Comparison of ENCODE assay signal across 8 cellular contexts in the genomic region with DNA sequence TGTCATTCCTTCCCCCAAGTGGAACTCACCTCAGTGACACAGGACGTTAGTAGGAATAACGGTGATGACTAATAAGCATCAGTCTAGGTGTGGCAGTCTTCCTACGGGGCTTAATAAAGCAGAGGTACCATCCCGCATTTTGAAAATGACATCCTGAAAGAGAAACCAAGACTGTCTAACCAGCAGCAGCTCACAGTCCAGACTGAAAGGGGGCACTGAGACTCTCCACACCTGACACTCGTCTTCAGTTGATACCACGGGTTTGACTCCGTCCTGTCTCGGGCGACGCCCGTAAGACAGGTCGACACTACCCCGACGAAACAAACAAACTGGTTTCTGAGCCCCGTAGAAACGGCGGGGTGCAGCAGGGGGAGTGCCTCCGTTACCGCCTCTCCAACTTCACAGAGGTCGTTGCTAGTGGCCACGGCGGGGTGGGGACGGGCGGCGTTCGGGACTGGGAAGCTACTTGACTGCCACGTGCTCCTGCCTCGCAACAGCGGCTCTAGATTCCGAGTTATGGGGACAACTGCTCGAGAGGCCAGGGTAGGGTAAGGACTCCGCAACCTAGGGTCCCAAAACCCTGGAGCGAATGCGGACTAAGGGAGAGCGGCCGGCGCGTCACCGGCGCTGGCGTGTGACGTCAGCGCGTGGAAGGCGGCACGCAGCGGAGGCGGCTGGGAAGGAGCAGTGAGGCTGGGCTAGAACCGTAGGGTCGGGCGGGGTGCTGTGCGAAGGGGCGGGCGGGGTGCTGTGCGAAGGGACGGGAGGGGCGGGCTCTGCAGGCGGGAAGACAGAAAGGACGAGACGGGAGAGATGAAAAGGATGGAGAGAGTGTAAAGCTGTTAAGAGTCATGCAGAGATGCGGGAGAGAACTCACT. TPM values are rescaled to one million over a fixed set of nuclear protein-coding genes. Genes with fewer than 3 reads are reported as not detected.
DNase-seq lines count a peak whose midpoint lies in the region; ATAC-seq and TF ChIP-seq lines count a peak whose summit lies in the region.

A gene with protein sequence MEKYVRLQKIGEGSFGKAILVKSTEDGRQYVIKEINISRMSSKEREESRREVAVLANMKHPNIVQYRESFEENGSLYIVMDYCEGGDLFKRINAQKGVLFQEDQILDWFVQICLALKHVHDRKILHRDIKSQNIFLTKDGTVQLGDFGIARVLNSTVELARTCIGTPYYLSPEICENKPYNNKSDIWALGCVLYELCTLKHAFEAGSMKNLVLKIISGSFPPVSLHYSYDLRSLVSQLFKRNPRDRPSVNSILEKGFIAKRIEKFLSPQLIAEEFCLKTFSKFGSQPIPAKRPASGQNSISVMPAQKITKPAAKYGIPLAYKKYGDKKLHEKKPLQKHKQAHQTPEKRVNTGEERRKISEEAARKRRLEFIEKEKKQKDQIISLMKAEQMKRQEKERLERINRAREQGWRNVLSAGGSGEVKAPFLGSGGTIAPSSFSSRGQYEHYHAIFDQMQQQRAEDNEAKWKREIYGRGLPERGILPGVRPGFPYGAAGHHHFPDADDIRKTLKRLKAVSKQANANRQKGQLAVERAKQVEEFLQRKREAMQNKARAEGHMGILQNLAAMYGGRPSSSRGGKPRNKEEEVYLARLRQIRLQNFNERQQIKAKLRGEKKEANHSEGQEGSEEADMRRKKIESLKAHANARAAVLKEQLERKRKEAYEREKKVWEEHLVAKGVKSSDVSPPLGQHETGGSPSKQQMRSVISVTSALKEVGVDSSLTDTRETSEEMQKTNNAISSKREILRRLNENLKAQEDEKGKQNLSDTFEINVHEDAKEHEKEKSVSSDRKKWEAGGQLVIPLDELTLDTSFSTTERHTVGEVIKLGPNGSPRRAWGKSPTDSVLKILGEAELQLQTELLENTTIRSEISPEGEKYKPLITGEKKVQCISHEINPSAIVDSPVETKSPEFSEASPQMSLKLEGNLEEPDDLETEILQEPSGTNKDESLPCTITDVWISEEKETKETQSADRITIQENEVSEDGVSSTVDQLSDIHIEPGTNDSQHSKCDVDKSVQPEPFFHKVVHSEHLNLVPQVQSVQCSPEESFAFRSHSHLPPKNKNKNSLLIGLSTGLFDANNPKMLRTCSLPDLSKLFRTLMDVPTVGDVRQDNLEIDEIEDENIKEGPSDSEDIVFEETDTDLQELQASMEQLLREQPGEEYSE (N-terminal part only) (minus strand): TSS at position 593 of the 878 bp plus-strand sequence. CDS start 9,953 bp downstream, outside the sequence.

- TSS peak; percentile 93 for BruUV-seq in mammary epithelial cell (replicated peaks; lab: Mats Ljungman, UMichigan)

- intact Hi-C loops in mammary epithelial cell (cut with micrococcal nuclease) (loop anchor here (1.0 to 10.0 kb wide), 7 partner anchors 8 to 415 kb away; a partner anchor contains a TSS), spleen (cut with DNase I; ENCODE audit: low total_unique reads) (loop anchor here (5.0 kb wide), 1 partner anchor 145 kb away; a partner anchor contains a TSS)

- H3K9me3 ChIP-seq in mammary epithelial cell (replicated peaks; ENCODE audit: insufficient read depth, low read length) (no peaks in the 10 kb centered on the region), spleen (no peaks in the 10 kb centered on the region)

- no peaks in the 10 kb centered on the region for H4K20me1 ChIP-seq in mammary epithelial cell (ENCODE audit: insufficient read depth, low read length)

- peak within 1 kb of the TSS; percentile 98 for H3K9ac ChIP-seq in mammary epithelial cell (ENCODE audit: insufficient read depth, low read length)

- no peak for TF ChIP-seq CTCF in AG04449 (IDR thresholded peaks at IDR 0.05; ENCODE audit: insufficient read depth, low read length, missing control alignments)
- TF ChIP-seq CTCF in WI38 (IDR thresholded peaks at IDR 0.05; ENCODE audit: low read depth, low read length), result no peak
- TF ChIP-seq CTCF in mammary epithelial cell (conservative IDR thresholded peaks at IDR 0.05 in 1 of 2, IDR thresholded peaks at IDR 0.05 in 1 of 2; ENCODE audit: extremely low read depth in 1 of 2, insufficient read depth in 1 of 2, low read depth in 1 of 2, low read length in 2 of 2), result no peak
- TF ChIP-seq CTCF in spleen (IDR thresholded peaks at IDR 0.05 in 8 of 11, conservative IDR thresholded peaks at IDR 0.05 in 3 of 11), result no peak

- peak within 1 kb of the TSS; percentile 98 for H3K27ac ChIP-seq in mammary epithelial cell (ENCODE audit: insufficient read depth, low read depth, low read length)
- H3K27ac ChIP-seq in spleen, result peak within 1 kb of the TSS; percentile 93 to 99 (median 96)

- in situ Hi-C loops in mammary epithelial cell (cut with MboI; ENCODE audit: low sequenced_read_pairs in 2 of 2), result loop anchor here (25.0 kb wide), 1 partner anchor 425 kb away; a partner anchor contains a TSS

- peak in 2 of 3 donors; percentile 25 to 72 for TF ChIP-seq POLR2A in spleen (IDR thresholded peaks at IDR 0.05)

- H3K79me2 ChIP-seq in mammary epithelial cell (ENCODE audit: insufficient read depth, low read length), result peaks cover 38% of the 10 kb centered on the region

- peak; percentile 95 for ATAC-seq in GM18909 (IDR thresholded peaks at IDR 0.05; ENCODE audit: poor library complexity, unreplicated experiment)
- ATAC-seq in HG03159 (IDR thresholded peaks at IDR 0.05; ENCODE audit: unreplicated experiment), result peak; percentile 93

- dilution Hi-C loops in mammary epithelial cell (cut with HindIII; ENCODE audit: low sequenced_read_pairs), result no loop called here

- H2AFZ ChIP-seq in mammary epithelial cell (ENCODE audit: low read depth, low read length), result peak within 1 kb of the TSS; percentile 96

- peak within 1 kb of the TSS; percentile 90 for H3K4me2 ChIP-seq in mammary epithelial cell (ENCODE audit: insufficient read depth, low read depth, low read length)

- CTCF ChIA-PET in AG04449 (lab: Yijun Ruan, JAX), result interaction anchor here (0.7 to 3.0 kb wide), 29 partner anchors 8 to 479 kb away, joined by 3 to 27 read pairs (median 5); a partner anchor contains a TSS
- CTCF ChIA-PET in mammary epithelial cell (lab: Charles Lee; ENCODE audit: low non-redundant PET), result interaction anchor here (0.6 kb wide), 1 partner anchor 198 kb away, joined by 5 read pairs; no protein-coding TSS in a partner anchor

- H3K4me1 ChIP-seq in mammary epithelial cell (ENCODE audit: insufficient read depth, low read length) (peaks cover 11% of the 10 kb centered on the region), spleen (peaks cover 14 to 45% (median 26%) of the 10 kb centered on the region in 6 donors)

- POLR2A ChIA-PET in AG04449 (lab: Yijun Ruan, JAX), result interaction anchor here (1.9 kb wide), 1 partner anchor 28 kb away, joined by 4 read pairs; no protein-coding TSS in a partner anchor

- H3K4me3 ChIP-seq in AG04449 (ENCODE audit: low read depth, low read length) (peak within 1 kb of the TSS; percentile 90), WI38 (ENCODE audit: low read depth, low read length) (peak within 1 kb of the TSS; percentile 93), mammary epithelial cell (replicated peaks in 1 of 3; ENCODE audit: insufficient read depth in 1 of 3, low read depth in 2 of 3, low read length in 3 of 3) (peak within 1 kb of the TSS; percentile 82 to 99 (median 89)), spleen (peak within 1 kb of the TSS; percentile 54 to 82 (median 72))

- DNase-seq in AG04449 (ENCODE audit: low read depth, low spot score) (no peak), NCI-H2227 treated with DMSO at 0.1 percent for 48 hours (lab: John Stamatoyannopoulos, UW) (peak; percentile 76), mammary epithelial cell (peak; percentile 88), inferior parietal cortex (ENCODE audit: extremely low spot score) (peak; percentile 89), spleen (peak; percentile 97)

- WGBS in mammary epithelial cell (ENCODE audit: low coverage, missing lambda C conversion rate), result 0% methylated on average over 19 of the region's 61 CpGs
- 0 to 1% (median 0%) methylated on average over 41 to 61 of the region's 61 CpGs for WGBS in spleen, 5 donors

- no peaks in the 10 kb centered on the region for H3K36me3 ChIP-seq in mammary epithelial cell (ENCODE audit: insufficient read depth, low read length)
- H3K36me3 ChIP-seq in spleen, result peaks cover 0 to 5% (median 0%) of the 10 kb centered on the region in 6 donors

- H3K27me3 ChIP-seq in mammary epithelial cell (ENCODE audit: insufficient read depth, low read length), result no peaks in the 10 kb centered on the region
- no peaks in the 10 kb centered on the region for H3K27me3 ChIP-seq in spleen (replicated peaks in 1 of 7)

RNA-seq across cellular contexts. Expression of the gene that starts here (rescaled TPM):
- total RNA-seq in mammary epithelial cell (10 to 100 TPM; 14.7 to 20.7 TPM), spleen (10 to 100 TPM; 10.1 to 20.0 (median 16.3) TPM)
- polyA plus RNA-seq in mammary epithelial cell (4.7 TPM), spleen (1 to 10 TPM; 3.0 to 4.9 (median 4.4) TPM)
- polyA minus RNA-seq in mammary epithelial cell, result 3.6 TPM
